ENCODE assay signal across 8 cellular contexts in genomic region chr2:154623819-154624218, GRCh38.
DNase-seq lines count a peak whose midpoint lies in the region; ATAC-seq and TF ChIP-seq lines count a peak whose summit lies in the region.

No MANE protein-coding gene starts in this region.

- no peak overlapping the region for H2BK15ac ChIP-seq in mesenchymal stem cell (ENCODE audit: low read depth, poor library complexity, severe bottlenecking)

- H3K36me3 ChIP-seq in colonic mucosa: no peaks in the 10 kb centered on the region
- no peaks in the 10 kb centered on the region for H3K36me3 ChIP-seq in mesenchymal stem cell (ENCODE audit: control insufficient read depth in 1 of 2, insufficient read depth in 2 of 2, low read depth in 1 of 2, low read length in 2 of 2)

- H2BK12ac ChIP-seq in mesenchymal stem cell (ENCODE audit: low read length in 2 of 2): no peak overlapping the region

- peak; percentile 71 for ATAC-seq in HG03095 (IDR thresholded peaks at IDR 0.05; ENCODE audit: unreplicated experiment)
- no peak for ATAC-seq in HG03097 (IDR thresholded peaks at IDR 0.05; ENCODE audit: low FRiP score, unreplicated experiment)

- H3K4me1 ChIP-seq in colonic mucosa (no peaks in the 10 kb centered on the region), mesenchymal stem cell (ENCODE audit: control insufficient read depth, insufficient read depth, low read depth, low read length) (no peaks in the 10 kb centered on the region)

- H2AFZ ChIP-seq in mesenchymal stem cell (ENCODE audit: low read depth, low read length): no peak overlapping the region

- H3K9ac ChIP-seq in colonic mucosa (ENCODE audit: low read depth in 2 of 2, low read length in 2 of 2) (no peak overlapping the region), mesenchymal stem cell (ENCODE audit: low read length) (peak overlapping the region; percentile 47)

- H3K18ac ChIP-seq in mesenchymal stem cell (ENCODE audit: low read depth in 1 of 2, low read length in 2 of 2): no peak overlapping the region

- no peak overlapping the region for H3K4ac ChIP-seq in mesenchymal stem cell (ENCODE audit: low read depth in 1 of 2, low read length in 2 of 2)

- H3K14ac ChIP-seq in mesenchymal stem cell (ENCODE audit: low read length in 2 of 2): no peak overlapping the region

- no peak overlapping the region for H3K23ac ChIP-seq in mesenchymal stem cell (ENCODE audit: low read length in 2 of 2)

- no peak overlapping the region for H2AK5ac ChIP-seq in mesenchymal stem cell (ENCODE audit: low read length, severe bottlenecking)

- H3K9me3 ChIP-seq in colonic mucosa (no peaks in the 10 kb centered on the region), mesenchymal stem cell (ENCODE audit: control insufficient read depth, low read length) (no peaks in the 10 kb centered on the region)

- DNase-seq in NCI-H2196 (lab: John Stamatoyannopoulos, UW; ENCODE audit: unreplicated experiment): peak; percentile 1
- no peak for DNase-seq in NCI-H2196 treated with DMSO at 0.1 percent for 48 hours (lab: John Stamatoyannopoulos, UW; ENCODE audit: unreplicated experiment)
- peak; percentile 70 for DNase-seq in NCI-H69 (lab: John Stamatoyannopoulos, UW)
- peak; percentile 22 for DNase-seq in colonic mucosa
- DNase-seq in mesenchymal stem cell: peak; percentile 7
- no peak for DNase-seq in T-helper 9 cell

- H2BK120ac ChIP-seq in mesenchymal stem cell (ENCODE audit: low read depth, low read length): no peak overlapping the region

- no peak overlapping the region for H4K8ac ChIP-seq in mesenchymal stem cell (ENCODE audit: low read length)

- intact Hi-C loops in colonic mucosa (cut with DNase I): loop anchor here (10.0 kb wide), 1 partner anchor 591 kb away; no protein-coding TSS in a partner anchor

- H3K4me2 ChIP-seq in mesenchymal stem cell (ENCODE audit: low read length, poor library complexity, severe bottlenecking): no peak overlapping the region

- WGBS in mesenchymal stem cell: 39% methylated on average over 3 of the region's 3 CpGs

- no peaks in the 10 kb centered on the region for H3K27me3 ChIP-seq in colonic mucosa
- H3K27me3 ChIP-seq in mesenchymal stem cell (ENCODE audit: control insufficient read depth in 1 of 2, insufficient read depth in 1 of 2, low read length in 2 of 2): no peaks in the 10 kb centered on the region

- no peak overlapping the region for H3K4me3 ChIP-seq in colonic mucosa
- peak overlapping the region in 1 of 2 experiments; percentile 46 for H3K4me3 ChIP-seq in mesenchymal stem cell (ENCODE audit: insufficient read depth in 1 of 2, low read depth in 1 of 2, low read length in 2 of 2)

- H3K79me1 ChIP-seq in mesenchymal stem cell (replicated peaks; ENCODE audit: low read length, poor library complexity, severe bottlenecking): no peaks in the 10 kb centered on the region

- H4K91ac ChIP-seq in mesenchymal stem cell (ENCODE audit: low read length): no peak overlapping the region

- peak; percentile 41 for TF ChIP-seq CTCF in colonic mucosa (IDR thresholded peaks at IDR 0.05)

- H2BK5ac ChIP-seq in mesenchymal stem cell (ENCODE audit: low read depth, low read length, poor library complexity, severe bottlenecking): no peak overlapping the region

- no peak overlapping the region for H3K27ac ChIP-seq in colonic mucosa
- H3K27ac ChIP-seq in mesenchymal stem cell (ENCODE audit: low read length, poor library complexity, severe bottlenecking): no peak overlapping the region

Comparison
In these comparisons a context has a peak if more than half of its experiments do, and no peak if none do; other contexts are left out.
1. DNase-seq: peak in NCI-H2196 (single experiment), NCI-H69 (single experiment), colonic mucosa (single experiment) and mesenchymal stem cell (single experiment); none in NCI-H2196 treated with DMSO at 0.1 percent for 48 hours (single experiment) and T-helper 9 cell (single experiment).